Comparison of ENCODE assay signal across 1 cellular context in genomic region chr1:168178638-168179410, GRCh38.
TF ChIP-seq lines count a peak whose summit lies in the region.

Gene TIPRL, plus strand, starts transcription at chr1:168178962. Its CDS starts 116 bp downstream, at chr1:168179078.

TF ChIP-seq in HepG2, 621 proteins besides CTCF, POLR2A, EP300 and RAD21 (continued from another document and continues in another):
- TF ChIP-seq HNF1A (IDR thresholded peaks at IDR 0.05; ENCODE audit: low read depth) (no peak), HNF1A (CRISPR knock-in tag; IDR thresholded peaks at IDR 0.05; ENCODE audit: borderline replicate concordance) (peak; percentile 18; the same call in 1 of the 2 replicates), TCF7 (IDR thresholded peaks at IDR 0.05; ENCODE audit: low read depth) (no peak), BATF2 (CRISPR knock-in tag; IDR thresholded peaks at IDR 0.05) (no peak), ZNF329 (CRISPR knock-in tag; IDR thresholded peaks at IDR 0.05; ENCODE audit: low read depth) (no peak), ZSCAN9 (CRISPR knock-in tag; IDR thresholded peaks at IDR 0.05; ENCODE audit: borderline replicate concordance) (no peak), AHDC1 (CRISPR knock-in tag; IDR thresholded peaks at IDR 0.05; ENCODE audit: borderline replicate concordance) (peak; percentile 77; the same call in 1 of the 2 replicates), MEIS1 (CRISPR knock-in tag; IDR thresholded peaks at IDR 0.05; ENCODE audit: borderline replicate concordance) (peak; percentile 45; the same call in 1 of the 2 replicates), ZFP62 (CRISPR knock-in tag; IDR thresholded peaks at IDR 0.05) (no peak), FOXO1 (CRISPR knock-in tag; IDR thresholded peaks at IDR 0.05) (peak; percentile 31; the same call in 1 of the 2 replicates), RARA (CRISPR knock-in tag; IDR thresholded peaks at IDR 0.05) (peak; percentile 16; the same call in 1 of the 2 replicates), CCDC6 (CRISPR knock-in tag; IDR thresholded peaks at IDR 0.05) (no peak; the same call in 1 of the 2 replicates), ZMYM4 (CRISPR knock-in tag; IDR thresholded peaks at IDR 0.05) (peak; percentile 97), ZNF782 (CRISPR knock-in tag; IDR thresholded peaks at IDR 0.05; ENCODE audit: borderline replicate concordance) (peak; percentile 75; the same call in 1 of the 2 replicates), ZGPAT (CRISPR knock-in tag; IDR thresholded peaks at IDR 0.05) (peak; percentile 90), ZSCAN5A (CRISPR knock-in tag; IDR thresholded peaks at IDR 0.05; ENCODE audit: borderline replicate concordance) (peak; percentile 90; the same call in 1 of the 2 replicates), ZIK1 (CRISPR knock-in tag; IDR thresholded peaks at IDR 0.05; ENCODE audit: borderline replicate concordance, low read depth) (0 out of 2 replicates have a peak, but pooled peaks have one; percentile 39), ZBTB4 (CRISPR knock-in tag; IDR thresholded peaks at IDR 0.05; ENCODE audit: borderline replicate concordance) (peak; percentile 57; the same call in 1 of the 2 replicates), ZNF614 (CRISPR knock-in tag; IDR thresholded peaks at IDR 0.05; ENCODE audit: borderline replicate concordance) (peak; percentile 49; the same call in 1 of the 2 replicates), FOSL1 (CRISPR knock-in tag; IDR thresholded peaks at IDR 0.05; ENCODE audit: borderline replicate concordance) (no peak), ZNF891 (CRISPR knock-in tag; IDR thresholded peaks at IDR 0.05) (peak; percentile 92), SOX5 (CRISPR knock-in tag; IDR thresholded peaks at IDR 0.05; ENCODE audit: borderline replicate concordance) (peak; percentile 23; the same call in 1 of the 2 replicates), ZNF557 (CRISPR knock-in tag; IDR thresholded peaks at IDR 0.05) (no peak), ZNF83 (CRISPR knock-in tag; IDR thresholded peaks at IDR 0.05; ENCODE audit: borderline replicate concordance) (0 out of 2 replicates have a peak, but pooled peaks have one; percentile 19), GMEB1 (CRISPR knock-in tag; IDR thresholded peaks at IDR 0.05; ENCODE audit: borderline replicate concordance) (peak; percentile 98), ZNF792 (CRISPR knock-in tag; IDR thresholded peaks at IDR 0.05) (peak; percentile 58; the same call in 1 of the 2 replicates), SOX6 (IDR thresholded peaks at IDR 0.05) (no peak), SOX6 (CRISPR knock-in tag; IDR thresholded peaks at IDR 0.05) (peak; percentile 74), ZNF569 (CRISPR knock-in tag; IDR thresholded peaks at IDR 0.05; ENCODE audit: borderline replicate concordance) (0 out of 2 replicates have a peak, but pooled peaks have one; percentile 67), CBX2 (IDR thresholded peaks at IDR 0.05; ENCODE audit: low read depth, low read length) (no peak), CBX2 (CRISPR knock-in tag; IDR thresholded peaks at IDR 0.05; ENCODE audit: low read depth) (no peak; the same call in 1 of the 2 replicates), ZNF121 (CRISPR knock-in tag; IDR thresholded peaks at IDR 0.05) (no peak), DDIT3 (CRISPR knock-in tag; IDR thresholded peaks at IDR 0.05) (no peak), ZFX (CRISPR knock-in tag; IDR thresholded peaks at IDR 0.05; ENCODE audit: low read depth) (peak; percentile 77), ZBTB25 (CRISPR knock-in tag; IDR thresholded peaks at IDR 0.05) (peak; percentile 89), RARG (CRISPR knock-in tag; IDR thresholded peaks at IDR 0.05; ENCODE audit: low read depth) (no peak), SALL2 (CRISPR knock-in tag; IDR thresholded peaks at IDR 0.05) (no peak; the same call in 1 of the 2 replicates), ZNF7 (CRISPR knock-in tag; IDR thresholded peaks at IDR 0.05) (no peak)
